24 cellular contexts compared by ENCODE assay signal in the genomic region with DNA sequence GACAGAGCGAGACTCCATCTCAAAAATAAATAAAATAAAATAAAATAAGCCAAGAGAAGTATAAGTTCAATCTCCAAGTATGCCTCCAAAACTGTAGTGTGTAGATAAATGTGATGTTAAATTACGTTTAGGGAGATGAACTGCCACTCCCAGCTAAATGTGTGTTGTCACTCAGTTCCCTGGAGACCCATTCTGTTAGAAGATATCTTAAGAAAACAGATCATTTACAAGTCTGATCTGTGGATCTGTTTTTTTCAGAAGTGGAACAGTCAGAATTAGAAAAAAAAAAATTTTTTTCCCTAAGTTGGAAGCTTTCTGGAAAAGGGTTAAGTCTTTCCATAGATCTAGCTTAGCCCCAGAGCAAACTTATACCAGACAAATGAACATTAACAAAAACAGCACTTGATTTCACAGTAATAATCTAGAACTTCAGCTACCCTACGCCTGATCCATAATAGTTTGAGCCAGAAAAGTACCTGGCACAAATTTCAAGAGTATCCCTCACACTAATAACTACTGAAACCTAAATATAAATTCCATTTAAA. TPM values are rescaled to one million over a fixed set of nuclear protein-coding genes. Genes with fewer than 3 reads are reported as not detected.
DNase-seq lines count a peak whose midpoint lies in the region; ATAC-seq and TF ChIP-seq lines count a peak whose summit lies in the region.
"Had no signal": no experiment of that assay in that cellular context is flagged by ENCODE, and none has a peak within 500 bp of the region (broad histone marks: within the 10 kb centered on the region; RNA-seq: fewer than 3 reads in every experiment).

No MANE protein-coding gene starts in this region.

- H3K4me3 ChIP-seq in HEK293 (ENCODE audit: low read depth, low read length), result no peak overlapping the region
- H3K4me3 ChIP-seq in subcutaneous abdominal adipose tissue (ENCODE audit: low read depth in 1 of 5, low read length in 5 of 5), result no peak overlapping the region
- H3K4me3 ChIP-seq: hepatocyte, left lung, stomach, transverse colon had no signal

- H3K36me3 ChIP-seq in HEK293 (ENCODE audit: control insufficient read depth in 2 of 2, insufficient read depth in 1 of 2, low read length in 2 of 2), result peaks cover 0 to 4% of the 10 kb centered on the region in 2 experiments; a peak in 2 of 3 replicates
- H3K36me3 ChIP-seq in subcutaneous abdominal adipose tissue (ENCODE audit: control insufficient read depth in 5 of 5, insufficient read depth in 5 of 5, low read length in 5 of 5), result peaks cover 0 to 2% (median 0%) of the 10 kb centered on the region in 5 donors
- H3K36me3 ChIP-seq: transverse colon had no signal

- H3K36me3 Mint-ChIP-seq in activated naive CD8-positive, alpha-beta T cell, result peaks cover 7% of the 10 kb centered on the region
- H3K36me3 Mint-ChIP-seq in activated naive CD8-positive, alpha-beta T cell treated with anti-CD3 and anti-CD28 coated beads for 36 hours, result peaks cover 16% of the 10 kb centered on the region
- no peaks in the 10 kb centered on the region for H3K36me3 Mint-ChIP-seq in glutamatergic neuron (ENCODE audit: unreplicated experiment)
- H3K36me3 Mint-ChIP-seq: immature natural killer cell; natural killer cell treated with Interleukin-12 subunit alpha and Interleukin-12 subunit beta and Interleukin-15 and Interleukin-18, amount 100 ng/mL, for 72 hours had no signal

- no peak for ATAC-seq in HG03135 (IDR thresholded peaks at IDR 0.05; ENCODE audit: unreplicated experiment)
- ATAC-seq: left lung; natural killer cell treated with Interleukin-12 subunit alpha and Interleukin-12 subunit beta and Interleukin-15 and Interleukin-18, amount 100 ng/mL, for 72 hours; sciatic nerve had no signal

- H3K27ac ChIP-seq in HEK293 (ENCODE audit: extremely low read depth, low read depth, low read length) (no peak overlapping the region), subcutaneous abdominal adipose tissue (ENCODE audit: low read depth, low read length) (peak overlapping the region; percentile 14)
- H3K27ac ChIP-seq: epithelial cell of prostate, hepatocyte, transverse colon had no signal

- no peaks in the 10 kb centered on the region for H3K27me3 Mint-ChIP-seq in activated naive CD8-positive, alpha-beta T cell
- no peaks in the 10 kb centered on the region for H3K27me3 Mint-ChIP-seq in activated naive CD8-positive, alpha-beta T cell treated with anti-CD3 and anti-CD28 coated beads for 36 hours
- H3K27me3 Mint-ChIP-seq in glutamatergic neuron (ENCODE audit: unreplicated experiment), result peaks cover 2% of the 10 kb centered on the region
- H3K27me3 Mint-ChIP-seq: activated naive CD8-positive, alpha-beta T cell treated with anti-CD3 and anti-CD28 coated beads, Interleukin-2, amount 10 ng/mL, durations not matched to agents 7 days and 5 days; CD8-positive, alpha-beta memory T cell; natural killer cell treated with Interleukin-12 subunit alpha and Interleukin-12 subunit beta and Interleukin-15 and Interleukin-18, amount 100 ng/mL, for 72 hours had no signal

- no peak overlapping the region for H3K9ac ChIP-seq in subcutaneous abdominal adipose tissue (ENCODE audit: low read length in 5 of 5)

- CTCF ChIA-PET in HEK293 (lab: Yijun Ruan, JAX), result interaction anchor here (0.7 to 1.7 kb wide), 3 partner anchors 18 to 161 kb away, joined by 4 to 6 read pairs (median 4); no protein-coding TSS in a partner anchor

- H3K9me3 ChIP-seq in HEK293 (ENCODE audit: control insufficient read depth, insufficient read depth, low read depth, low read length) (no peaks in the 10 kb centered on the region), subcutaneous abdominal adipose tissue (ENCODE audit: control insufficient read depth in 5 of 5, low read length in 5 of 5) (no peaks in the 10 kb centered on the region)
- H3K9me3 ChIP-seq: left lung, stomach, transverse colon had no signal

- H3K4me1 ChIP-seq in HEK293 (ENCODE audit: control insufficient read depth, insufficient read depth, low read length) (peaks cover 11% of the 10 kb centered on the region), subcutaneous abdominal adipose tissue (ENCODE audit: control insufficient read depth in 5 of 5, insufficient read depth in 5 of 5, low read length in 5 of 5) (peaks cover 4 to 58% (median 44%) of the 10 kb centered on the region in 5 donors)

- peak overlapping the region; percentile 2 for H3K4me3 Mint-ChIP-seq in activated naive CD8-positive, alpha-beta T cell
- H3K4me3 Mint-ChIP-seq in activated naive CD8-positive, alpha-beta T cell treated with anti-CD3 and anti-CD28 coated beads for 36 hours, result no peak overlapping the region
- peak overlapping the region; percentile 34 for H3K4me3 Mint-ChIP-seq in glutamatergic neuron (ENCODE audit: unreplicated experiment)
- H3K4me3 Mint-ChIP-seq: activated naive CD8-positive, alpha-beta T cell treated with anti-CD3 and anti-CD28 coated beads, Interleukin-2, amount 10 ng/mL, durations not matched to agents 7 days and 5 days; immature natural killer cell; natural killer cell treated with Interleukin-12 subunit alpha and Interleukin-12 subunit beta and Interleukin-15 and Interleukin-18, amount 100 ng/mL, for 72 hours had no signal

- no peak for DNase-seq in activated naive CD8-positive, alpha-beta T cell treated with anti-CD3 and anti-CD28 coated beads for 36 hours
- DNase-seq in glutamatergic neuron (no peak), GF-D8 (lab: John Stamatoyannopoulos, UW) (no peak), SHP77 treated with DMSO at 0.1 percent for 48 hours (lab: John Stamatoyannopoulos, UW) (no peak)
- DNase-seq: activated CD4-positive, alpha-beta T cell treated with anti-CD3 and anti-CD28 coated beads for 1 hour; activated naive CD8-positive, alpha-beta T cell treated with anti-CD3 and anti-CD28 coated beads, Interleukin-2, amount 10 ng/mL, durations not matched to agents 7 days and 5 days; CD8-positive, alpha-beta memory T cell; DMS153; immature natural killer cell; left lung; midbrain; NCI-H2029 treated with DMSO at 0.1 percent for 48 hours; NCI-H446; stomach; transverse colon had no signal

- no peaks in the 10 kb centered on the region for H3K27me3 ChIP-seq in subcutaneous abdominal adipose tissue (ENCODE audit: control insufficient read depth in 5 of 5, insufficient read depth in 4 of 5, low read length in 5 of 5)
- H3K27me3 ChIP-seq: hepatocyte, left lung, stomach, transverse colon had no signal

- peak overlapping the region; percentile 17 for H3K27ac Mint-ChIP-seq in activated naive CD8-positive, alpha-beta T cell
- H3K27ac Mint-ChIP-seq in activated naive CD8-positive, alpha-beta T cell treated with anti-CD3 and anti-CD28 coated beads for 36 hours, result no peak overlapping the region
- H3K27ac Mint-ChIP-seq in glutamatergic neuron (ENCODE audit: unreplicated experiment), result no peak overlapping the region
- H3K27ac Mint-ChIP-seq: activated naive CD8-positive, alpha-beta T cell treated with anti-CD3 and anti-CD28 coated beads, Interleukin-2, amount 10 ng/mL, durations not matched to agents 7 days and 5 days; natural killer cell treated with Interleukin-12 subunit alpha and Interleukin-12 subunit beta and Interleukin-15 and Interleukin-18, amount 100 ng/mL, for 72 hours had no signal

- peaks cover 52% of the 10 kb centered on the region for H3K4me1 Mint-ChIP-seq in activated naive CD8-positive, alpha-beta T cell (ENCODE audit: low read depth)
- peaks cover 44% of the 10 kb centered on the region for H3K4me1 Mint-ChIP-seq in activated naive CD8-positive, alpha-beta T cell treated with anti-CD3 and anti-CD28 coated beads for 36 hours
- peaks cover 26% of the 10 kb centered on the region for H3K4me1 Mint-ChIP-seq in glutamatergic neuron (ENCODE audit: low read depth, unreplicated experiment)

- TF ChIP-seq CTCF in HEK293 (tag by site-specific recombination; IDR thresholded peaks at IDR 0.05) (no peak), glutamatergic neuron (IDR thresholded peaks at IDR 0.05; ENCODE audit: partially characterized antibody, unreplicated experiment) (no peak)

- POLR2A ChIA-PET in HEK293 (lab: Yijun Ruan, JAX), result interaction anchor here (1.4 kb wide), 1 partner anchor 17 kb away, joined by 3 read pairs; no protein-coding TSS in a partner anchor

- H3K9me3 Mint-ChIP-seq in activated naive CD8-positive, alpha-beta T cell (ENCODE audit: low read depth), result no peaks in the 10 kb centered on the region
- H3K9me3 Mint-ChIP-seq in activated naive CD8-positive, alpha-beta T cell treated with anti-CD3 and anti-CD28 coated beads for 36 hours, result peaks cover 1% of the 10 kb centered on the region
- H3K9me3 Mint-ChIP-seq in glutamatergic neuron (ENCODE audit: unreplicated experiment), result peaks cover under 1% of the 10 kb centered on the region
- H3K9me3 Mint-ChIP-seq: activated naive CD8-positive, alpha-beta T cell treated with anti-CD3 and anti-CD28 coated beads, Interleukin-2, amount 10 ng/mL, durations not matched to agents 7 days and 5 days; CD8-positive, alpha-beta memory T cell; immature natural killer cell; natural killer cell treated with Interleukin-12 subunit alpha and Interleukin-12 subunit beta and Interleukin-15 and Interleukin-18, amount 100 ng/mL, for 72 hours had no signal

TF ChIP-seq in HEK293, 187 proteins besides CTCF, POLR2A, EP300 and RAD21 (continues in another document):
- TF ChIP-seq, protein P1, sequence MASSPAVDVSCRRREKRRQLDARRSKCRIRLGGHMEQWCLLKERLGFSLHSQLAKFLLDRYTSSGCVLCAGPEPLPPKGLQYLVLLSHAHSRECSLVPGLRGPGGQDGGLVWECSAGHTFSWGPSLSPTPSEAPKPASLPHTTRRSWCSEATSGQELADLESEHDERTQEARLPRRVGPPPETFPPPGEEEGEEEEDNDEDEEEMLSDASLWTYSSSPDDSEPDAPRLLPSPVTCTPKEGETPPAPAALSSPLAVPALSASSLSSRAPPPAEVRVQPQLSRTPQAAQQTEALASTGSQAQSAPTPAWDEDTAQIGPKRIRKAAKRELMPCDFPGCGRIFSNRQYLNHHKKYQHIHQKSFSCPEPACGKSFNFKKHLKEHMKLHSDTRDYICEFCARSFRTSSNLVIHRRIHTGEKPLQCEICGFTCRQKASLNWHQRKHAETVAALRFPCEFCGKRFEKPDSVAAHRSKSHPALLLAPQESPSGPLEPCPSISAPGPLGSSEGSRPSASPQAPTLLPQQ (tag by site-specific recombination; IDR thresholded peaks at IDR 0.05), result no peak
- TF ChIP-seq RBAK (tag by site-specific recombination; IDR thresholded peaks at IDR 0.05), result no peak
- TF ChIP-seq ZNF324 (tag by site-specific recombination; IDR thresholded peaks at IDR 0.05), result no peak

RNA-seq across cellular contexts. Expression of a gene that starts 18.2 kb away (rescaled TPM):
- total RNA-seq in activated naive CD8-positive, alpha-beta T cell treated with anti-CD3 and anti-CD28 coated beads for 36 hours, result 100 to 1,000 TPM; 155 to 157 TPM
- 261 TPM for total RNA-seq in glutamatergic neuron (ENCODE audit: unreplicated experiment)

RNA-seq across cellular contexts. Expression of a gene that starts 30.6 kb away (rescaled TPM):
- 10 to 100 TPM; 55.6 to 56.6 TPM for total RNA-seq in activated naive CD8-positive, alpha-beta T cell treated with anti-CD3 and anti-CD28 coated beads for 36 hours
- 27.5 TPM for total RNA-seq in glutamatergic neuron (ENCODE audit: unreplicated experiment)

RNA-seq across cellular contexts. Expression of a gene that starts 44.0 kb away (rescaled TPM):
- total RNA-seq in activated naive CD8-positive, alpha-beta T cell treated with anti-CD3 and anti-CD28 coated beads for 36 hours, result 10 to 100 TPM; 19.5 to 20.0 TPM
- 11.1 TPM for total RNA-seq in glutamatergic neuron (ENCODE audit: unreplicated experiment)

RNA-seq across cellular contexts. Expression of a gene that starts 44.1 kb away (rescaled TPM):
- total RNA-seq in activated naive CD8-positive, alpha-beta T cell treated with anti-CD3 and anti-CD28 coated beads for 36 hours, result 100 to 1,000 TPM; 165 to 166 TPM
- 122 TPM for total RNA-seq in glutamatergic neuron (ENCODE audit: unreplicated experiment)

RNA-seq across cellular contexts. Expression of a gene that starts 51.7 kb away (rescaled TPM):
- not detected for total RNA-seq in activated naive CD8-positive, alpha-beta T cell treated with anti-CD3 and anti-CD28 coated beads for 36 hours
- total RNA-seq in glutamatergic neuron (ENCODE audit: unreplicated experiment), result not detected
- total RNA-seq: activated naive CD8-positive, alpha-beta T cell treated with anti-CD3 and anti-CD28 coated beads, Interleukin-2, amount 10 ng/mL, durations not matched to agents 7 days and 5 days; left lung; M059J had no signal
